In the genomic region with DNA sequence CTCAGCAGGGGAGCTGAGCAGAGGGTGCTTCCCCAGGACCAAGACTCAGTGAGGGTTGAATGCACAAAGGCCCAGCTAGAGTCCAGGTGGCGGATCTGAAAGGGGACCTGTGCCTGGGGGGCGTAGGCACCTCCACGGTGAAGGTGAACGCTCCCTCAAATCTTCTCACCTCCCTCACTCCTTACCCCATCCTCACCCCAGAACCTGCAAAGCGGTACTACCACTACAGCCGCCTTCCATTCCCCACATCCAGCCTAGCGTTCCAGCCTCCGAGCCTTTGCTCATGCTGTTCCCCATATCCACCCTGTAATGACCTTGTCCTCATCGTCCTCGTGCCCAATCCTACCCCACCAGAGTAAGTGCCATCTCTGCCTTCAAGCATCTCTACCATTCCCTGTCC, we compare ENCODE assay signal across 23 cellular contexts. TPM values are rescaled to one million over a fixed set of nuclear protein-coding genes. Genes with fewer than 3 reads are reported as not detected.
DNase-seq lines count a peak whose midpoint lies in the region; ATAC-seq and TF ChIP-seq lines count a peak whose summit lies in the region.
"Had no signal": no experiment of that assay in that cellular context is flagged by ENCODE, and none has a peak within 500 bp of the region (broad histone marks: within the 10 kb centered on the region; RNA-seq: fewer than 3 reads in every experiment).

No MANE protein-coding gene starts in this region.

- no peak overlapping the region for H3K4me3 Mint-ChIP-seq in CD4-positive, alpha-beta memory T cell
- H3K4me3 Mint-ChIP-seq: CD4-positive, alpha-beta T cell; HFFc6 had no signal

- intact Hi-C loops in Right ventricle myocardium superior (cut with DNase I) = no loop called here
- intact Hi-C loops in heart left ventricle (cut with DNase I) = no loop called here
- intact Hi-C loops in spleen (cut with DNase I; ENCODE audit: low total_unique reads) = no loop called here
- intact Hi-C loops in aorta (cut with DNase I) = no loop called here
- intact Hi-C loops in CD4-positive, alpha-beta memory T cell (cut with micrococcal nuclease) = no loop called here

- 78 to 92% (median 86%) methylated on average over 10 of the region's 10 CpGs for WGBS in heart left ventricle, 4 donors
- WGBS in spleen, 5 donors = 74 to 86% (median 80%) methylated on average over 10 of the region's 10 CpGs
- 78 to 79% methylated on average over 10 of the region's 10 CpGs for WGBS in aorta, 2 donors

- H3K9me3 ChIP-seq in heart left ventricle = no peaks in the 10 kb centered on the region
- H3K9me3 ChIP-seq in spleen = no peaks in the 10 kb centered on the region
- H3K9me3 ChIP-seq in aorta (ENCODE audit: control insufficient read depth, low read length) = no peaks in the 10 kb centered on the region
- H3K9me3 ChIP-seq in CD4-positive, alpha-beta memory T cell (ENCODE audit: control insufficient read depth in 1 of 2, low read length in 2 of 2) = no peaks in the 10 kb centered on the region
- H3K9me3 ChIP-seq: A549 had no signal

- H3K36me3 ChIP-seq in heart left ventricle = no peaks in the 10 kb centered on the region
- H3K36me3 ChIP-seq in spleen = no peaks in the 10 kb centered on the region
- no peaks in the 10 kb centered on the region for H3K36me3 ChIP-seq in aorta (ENCODE audit: control insufficient read depth in 1 of 2, insufficient read depth in 2 of 2, low read length in 1 of 2)
- H3K36me3 ChIP-seq in CD4-positive, alpha-beta memory T cell (ENCODE audit: insufficient read depth, low read length) = no peaks in the 10 kb centered on the region

- no peaks in the 10 kb centered on the region for H3K27me3 ChIP-seq in heart left ventricle
- H3K27me3 ChIP-seq in spleen (replicated peaks in 1 of 7) = peaks cover 0 to 24% (median 0%) of the 10 kb centered on the region in 7 donors
- H3K27me3 ChIP-seq in aorta (ENCODE audit: control insufficient read depth in 1 of 2, insufficient read depth in 2 of 2, low read length in 1 of 2) = no peaks in the 10 kb centered on the region
- H3K27me3 ChIP-seq in CD4-positive, alpha-beta memory T cell (ENCODE audit: insufficient read depth, low read length) = no peaks in the 10 kb centered on the region

- no peak overlapping the region for H3K27ac ChIP-seq in heart left ventricle
- H3K27ac ChIP-seq in spleen = no peak overlapping the region
- H3K27ac ChIP-seq in aorta (ENCODE audit: low read depth in 1 of 2, low read length in 2 of 2) = no peak overlapping the region
- H3K27ac ChIP-seq in CD4-positive, alpha-beta memory T cell (ENCODE audit: low read depth, low read length) = no peak overlapping the region
- H3K27ac ChIP-seq: 22Rv1, A549, C4-2B, GM23248, HL-60 had no signal

- TF ChIP-seq CTCF in heart left ventricle (IDR thresholded peaks at IDR 0.05) = no peak
- TF ChIP-seq CTCF in spleen (IDR thresholded peaks at IDR 0.05 in 8 of 11, conservative IDR thresholded peaks at IDR 0.05 in 3 of 11) = no peak

- no peaks in the 10 kb centered on the region for H3K9me3 Mint-ChIP-seq in CD4-positive, alpha-beta memory T cell
- H3K9me3 Mint-ChIP-seq: CD4-positive, alpha-beta T cell; HFFc6 had no signal

- no peak overlapping the region for H3K4me3 ChIP-seq in heart left ventricle
- no peak overlapping the region for H3K4me3 ChIP-seq in spleen
- H3K4me3 ChIP-seq in aorta (ENCODE audit: low read length in 2 of 2) = no peak overlapping the region
- H3K4me3 ChIP-seq in CD4-positive, alpha-beta memory T cell (ENCODE audit: low read length in 2 of 2) = no peak overlapping the region
- H3K4me3 ChIP-seq: A549, GM23248 had no signal

- peak; percentile 17 for DNase-seq in Right ventricle myocardium superior
- DNase-seq in heart left ventricle = no peak
- peak; percentile 49 for DNase-seq in mesenteric fat pad (ENCODE audit: low spot score)
- DNase-seq in spleen = peak; percentile 33
- peak; percentile 13 to 62 for DNase-seq in aorta
- DNase-seq in NCI-H2196 treated with DMSO at 0.1 percent for 48 hours (lab: John Stamatoyannopoulos, UW; ENCODE audit: unreplicated experiment) = no peak
- DNase-seq in CD4-positive, alpha-beta memory T cell = no peak
- DNase-seq: AML-193; CD4-positive, alpha-beta T cell; DMS153; DMS79; GDM1; GM23248; HFFc6 had no signal

- TF ChIP-seq POLR2A in heart left ventricle (IDR thresholded peaks at IDR 0.05) (no peak), spleen (IDR thresholded peaks at IDR 0.05) (no peak)

- no peaks in the 10 kb centered on the region for H3K36me3 Mint-ChIP-seq in CD4-positive, alpha-beta memory T cell

- H3K4me1 Mint-ChIP-seq in CD4-positive, alpha-beta memory T cell = no peaks in the 10 kb centered on the region

- CTCF ChIA-PET in CD4-positive, alpha-beta memory T cell (lab: Charles Lee; ENCODE audit: partially characterized antibody) = no interaction called here

- ATAC-seq in Right ventricle myocardium superior (ENCODE audit: poor library complexity) = no peak
- no peak for ATAC-seq in heart left ventricle
- ATAC-seq in aorta (ENCODE audit: low FRiP score) = no peak
- no peak for ATAC-seq in HG02798 (IDR thresholded peaks at IDR 0.05; ENCODE audit: poor library complexity, unreplicated experiment)
- ATAC-seq: A549, HCT116 had no signal

- peaks cover 0 to 10% of the 10 kb centered on the region in 2 donors for H3K27me3 Mint-ChIP-seq in CD4-positive, alpha-beta memory T cell

- H3K4me1 ChIP-seq in heart left ventricle = peaks cover 0 to 34% (median 10%) of the 10 kb centered on the region in 12 donors
- H3K4me1 ChIP-seq in spleen = no peaks in the 10 kb centered on the region
- no peaks in the 10 kb centered on the region for H3K4me1 ChIP-seq in aorta (ENCODE audit: control insufficient read depth in 1 of 2, insufficient read depth in 2 of 2, low read length in 2 of 2)
- H3K4me1 ChIP-seq in CD4-positive, alpha-beta memory T cell (ENCODE audit: insufficient read depth, low read length) = no peaks in the 10 kb centered on the region
- H3K4me1 ChIP-seq: A549 had no signal

- POLR2A ChIA-PET in CD4-positive, alpha-beta memory T cell (lab: Charles Lee; ENCODE audit: partially characterized antibody) = no interaction called here

- no peak overlapping the region for H3K27ac Mint-ChIP-seq in CD4-positive, alpha-beta memory T cell
- H3K27ac Mint-ChIP-seq: CD4-positive, alpha-beta T cell; HFFc6 had no signal

RNA-seq across cellular contexts. Expression of a gene that starts 30.6 kb away (rescaled TPM):
- total RNA-seq in Right ventricle myocardium superior (1.0 TPM), heart left ventricle (1 to 10 TPM in 4 of 9 donors, under 1 TPM in 4, not detected in 1; 0.25 to 1.7 (median 0.97) TPM), mesenteric fat pad (1.2 TPM), spleen (1 to 10 TPM in 5 of 7 donors, under 1 TPM in 2; 0.32 to 2.0 (median 1.2) TPM), aorta (1 to 10 TPM in 1 of 2 donors, under 1 TPM in 1; 0.49 to 2.0 TPM)
- polyA plus RNA-seq in heart left ventricle (under 1 TPM; 0.32 to 0.65 TPM), spleen (under 1 TPM; 0.13 to 0.45 (median 0.20) TPM), aorta (under 1 TPM in 1 of 2 donors, not detected in 1; 0.75 TPM)
- total RNA-seq in CD4-positive, alpha-beta memory T cell = under 1 TPM; 0.06 to 0.14 TPM
- not detected for polyA plus RNA-seq in CD4-positive, alpha-beta memory T cell

RNA-seq across cellular contexts. Expression of a gene that starts 51.2 kb away (rescaled TPM):
- total RNA-seq in Right ventricle myocardium superior (2.5 TPM), heart left ventricle (1 to 10 TPM in 6 of 9 donors, under 1 TPM in 3; 0.44 to 2.4 (median 1.3) TPM), mesenteric fat pad (10.1 TPM), spleen (10 to 100 TPM in 1 of 7 donors, 1 to 10 TPM in 6; 1.4 to 10.8 (median 7.0) TPM), aorta (1 to 10 TPM; 3.2 to 6.6 TPM)
- polyA plus RNA-seq in heart left ventricle (under 1 TPM; 0.26 to 0.88 TPM), spleen (1 to 10 TPM in 1 of 3 donors, under 1 TPM in 2; 0.86 to 1.6 (median 0.93) TPM), aorta (1 to 10 TPM in 1 of 2 donors, under 1 TPM in 1; 0.10 to 4.5 TPM)
- not detected for total RNA-seq in CD4-positive, alpha-beta memory T cell
- polyA plus RNA-seq in CD4-positive, alpha-beta memory T cell = not detected
- total RNA-seq: CD4-positive, alpha-beta T cell; Daoy; GM23248; HFFc6; HT1080 had no signal
- polyA plus RNA-seq: A549, BJ had no signal

RNA-seq across cellular contexts. Expression of a gene that starts 55.4 kb away (rescaled TPM):
- 0.51 TPM for total RNA-seq in Right ventricle myocardium superior
- total RNA-seq in heart left ventricle = under 1 TPM in 5 of 9 donors, not detected in 4; 0.16 to 0.72 (median 0.44) TPM
- under 1 TPM in 1 of 2 donors, not detected in 1; 0.23 TPM for polyA plus RNA-seq in heart left ventricle
- total RNA-seq in mesenteric fat pad = not detected
- under 1 TPM in 1 of 7 donors, not detected in 6; 0.54 TPM for total RNA-seq in spleen
- polyA plus RNA-seq in spleen = under 1 TPM; 0.22 to 0.80 (median 0.24) TPM
- 1 to 10 TPM in 1 of 2 donors, not detected in 1; 1.4 TPM for total RNA-seq in aorta
- polyA plus RNA-seq in aorta = under 1 TPM in 1 of 2 donors, not detected in 1; 0.67 TPM
- total RNA-seq in CD4-positive, alpha-beta memory T cell = not detected
- under 1 TPM in 1 of 2 donors, not detected in 1; 0.42 TPM for polyA plus RNA-seq in CD4-positive, alpha-beta memory T cell
- total RNA-seq: Daoy, GM23248, HFFc6, HT1080 had no signal
- polyA plus RNA-seq: A549, BJ, GM23248 had no signal

Comparison
In these comparisons a context has a peak if more than half of its experiments do, and no peak if none do; other contexts are left out.
1. DNase-seq: peak in Right ventricle myocardium superior (single experiment), mesenteric fat pad (single experiment), spleen (single experiment) and aorta (2 of 2); none in heart left ventricle (0 of 5), NCI-H2196 treated with DMSO at 0.1 percent for 48 hours (single experiment) and CD4-positive, alpha-beta memory T cell (0 of 5).